28 cellular contexts compared by ENCODE assay signal in genomic region chr2:30184035-30184434, GRCh38.
"Had no signal": no experiment of that assay in that cellular context is flagged by ENCODE, and none has a peak within 500 bp of the region (broad histone marks: within the 10 kb centered on the region; RNA-seq: fewer than 3 reads in every experiment).

No MANE protein-coding gene starts in this region.

- DNase-seq: activated B cell treated with CpG ODN at 0.5 μM for 24 hours; activated CD4-positive, alpha-beta memory T cell treated with anti-CD3 and anti-CD28 coated beads, Interleukin-2, amount 10 ng/mL, durations not matched to agents 7 days and 5 days; activated CD4-positive, alpha-beta T cell treated with anti-CD3 and anti-CD28 coated beads for 48 hours; activated CD4-positive, CD25-positive, alpha-beta regulatory T cell treated with anti-CD3 and anti-CD28 coated beads, Interleukin-2, amount 50 U/mL, for 72 hours; activated CD8-positive, alpha-beta memory T cell treated with anti-CD3 and anti-CD28 coated beads for 24 hours; activated gamma-delta T cell; activated naive CD4-positive, alpha-beta T cell treated with Interleukin-2 at 50 U/mL for 16 hours; activated naive CD8-positive, alpha-beta T cell treated with anti-CD3 and anti-CD28 coated beads, Interleukin-2, amount 10 ng/mL, durations not matched to agents 7 days and 5 days; activated T-cell treated with anti-CD3 and anti-CD28 coated beads, Interleukin-2, amount 50 U/mL, for 24 hours; amygdala; NCI-H1105; NCI-H1417 treated with DMSO at 0.1 percent for 48 hours; NCI-H187 treated with DMSO at 0.1 percent for 48 hours; NCI-H2081; NCI-H226; NCI-H446 treated with DMSO at 0.1 percent for 48 hours; NCI-H69; NK-92 treated with Interleukin-12 subunit alpha and Interleukin-12 subunit beta, amount 100 ng/mL, for 24 hours; PC-3; Peyer's patch; RPMI8226; SW 1271; T-helper 1 cell; T1000 had no signal

- H3K4me1 ChIP-seq: ascending aorta, Peyer's patch had no signal

- H3K9me3 ChIP-seq: ascending aorta, Peyer's patch had no signal

- ATAC-seq: PC-3, Right ventricle myocardium inferior had no signal

- H3K27me3 ChIP-seq: ascending aorta, cardiac muscle cell, Peyer's patch had no signal

- H3K4me3 ChIP-seq: ascending aorta, cardiac muscle cell, Peyer's patch had no signal

- H3K27ac ChIP-seq: ascending aorta, cardiac muscle cell, KMS-11, Peyer's patch had no signal

- H3K36me3 ChIP-seq: ascending aorta, cardiac muscle cell, Peyer's patch had no signal
